ENCODE assay signal across 15 cellular contexts in genomic region chr5:93252165-93252564, GRCh38.
DNase-seq lines count a peak whose midpoint lies in the region; ATAC-seq, FAIRE-seq and TF ChIP-seq lines count a peak whose summit lies in the region.
"Had no signal": no experiment of that assay in that cellular context is flagged by ENCODE, and none has a peak within 500 bp of the region (broad histone marks: within the 10 kb centered on the region; RNA-seq: fewer than 3 reads in every experiment).

No MANE protein-coding gene starts in this region.

- TF ChIP-seq CTCF in C4-2B (conservative IDR thresholded peaks at IDR 0.05) (peak; percentile 6; the same call in 1 of the 2 replicates), bronchial epithelial cell (IDR thresholded peaks at IDR 0.05; ENCODE audit: insufficient read depth, low read length, severe bottlenecking) (no peak), kidney epithelial cell (IDR thresholded peaks at IDR 0.05; ENCODE audit: insufficient read depth, low read length, poor library complexity, severe bottlenecking) (peak; percentile 10)

- no peak overlapping the region for H3K27ac ChIP-seq in C4-2B
- H3K27ac ChIP-seq: adrenal gland, pancreas had no signal

- peak; percentile 36 for DNase-seq in M059J (ENCODE audit: low read depth)
- DNase-seq in bronchial epithelial cell (ENCODE audit: low read depth): no peak
- DNase-seq in kidney epithelial cell (ENCODE audit: low read depth): no peak
- DNase-seq in activated T-cell treated with anti-CD3 and anti-CD28 coated beads, Interleukin-2, amount 50 U/mL, for 1 hour: no peak
- DNase-seq in NK-92 (lab: John Stamatoyannopoulos, UW; ENCODE audit: unreplicated experiment): no peak
- no peak for DNase-seq in stimulated activated naive CD4-positive, alpha-beta T cell treated with Interleukin-2 at 50 U/mL for 16 hours (lab: John Stamatoyannopoulos, UW)
- DNase-seq: activated CD4-positive, alpha-beta T cell treated with anti-CD3 and anti-CD28 coated beads for 1 hour; adrenal gland; left ventricle myocardium superior; NCI-H1092 treated with DMSO at 0.1 percent for 48 hours; pancreas; stimulated activated CD4-positive, alpha-beta T cell treated with anti-CD3 and anti-CD28 coated beads, Interleukin-4, amount 100 ng/mL, for 24 hours had no signal

- H3K36me3 ChIP-seq in bronchial epithelial cell (ENCODE audit: control insufficient read depth, insufficient read depth, low read length) (no peaks in the 10 kb centered on the region), kidney epithelial cell (ENCODE audit: control insufficient read depth, insufficient read depth, low read length) (no peaks in the 10 kb centered on the region)
- H3K36me3 ChIP-seq: adrenal gland, pancreas had no signal

- no peak for ATAC-seq in HG02571 (IDR thresholded peaks at IDR 0.05; ENCODE audit: unreplicated experiment)
- ATAC-seq: left ventricle myocardium superior, pancreas had no signal

- H3K4me3 ChIP-seq in bronchial epithelial cell (ENCODE audit: low read depth, low read length) (no peak overlapping the region), kidney epithelial cell (ENCODE audit: low read depth, low read length) (no peak overlapping the region)
- H3K4me3 ChIP-seq: adrenal gland, pancreas had no signal

- peak; percentile 85 for FAIRE-seq in bronchial epithelial cell (lab: Jason Lieb, UNC)
- FAIRE-seq: colon, pancreas had no signal

- H3K27me3 ChIP-seq in bronchial epithelial cell (ENCODE audit: control insufficient read depth, insufficient read depth, low read length): no peaks in the 10 kb centered on the region
- no peaks in the 10 kb centered on the region for H3K27me3 ChIP-seq in kidney epithelial cell (ENCODE audit: control insufficient read depth, insufficient read depth, low read length)
- H3K27me3 ChIP-seq: adrenal gland, pancreas had no signal
